In the genomic region with DNA sequence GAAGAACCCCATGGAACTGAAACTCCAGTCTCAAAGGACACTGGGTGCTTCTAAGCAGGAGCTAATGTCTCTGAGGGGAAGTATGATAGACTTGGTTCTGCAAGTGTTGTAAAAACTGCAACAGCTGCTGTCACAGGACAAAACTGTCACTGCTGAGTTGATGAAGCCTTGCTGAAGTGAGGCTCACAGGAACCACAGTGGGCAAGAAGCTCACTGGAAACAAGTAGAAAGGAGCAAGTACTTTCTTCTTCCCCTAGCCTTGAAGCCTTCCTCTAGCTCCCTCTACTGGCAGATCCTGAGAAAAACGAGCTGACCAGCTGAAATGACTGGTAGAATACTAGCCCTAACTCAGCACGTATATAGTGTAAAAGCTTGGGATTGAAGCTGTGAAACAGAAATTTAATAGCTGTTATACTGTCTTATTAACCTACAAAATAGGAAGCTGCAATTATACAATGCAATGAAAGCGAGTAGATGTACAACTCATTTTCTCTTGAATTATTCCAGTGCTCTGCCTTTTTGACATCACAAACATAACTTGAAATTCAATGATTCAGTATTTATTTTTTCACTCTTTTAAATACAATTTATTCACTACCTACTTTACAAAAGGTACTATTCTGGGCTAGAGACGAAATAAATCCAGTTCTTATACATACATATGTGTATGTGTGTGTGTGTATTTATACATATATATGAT, we compare ENCODE assay signal across 8 cellular contexts.
DNase-seq lines count a peak whose midpoint lies in the region; ATAC-seq and TF ChIP-seq lines count a peak whose summit lies in the region.

No MANE protein-coding gene starts in this region.

- H3K9me2 ChIP-seq in DOHH2 (replicated peaks; ENCODE audit: control insufficient read depth, low read length) = no peaks in the 10 kb centered on the region

- H3K27me3 ChIP-seq in DOHH2 (ENCODE audit: control insufficient read depth, low read length) = no peaks in the 10 kb centered on the region; the same call in 1 of the 2 replicates
- H3K27me3 ChIP-seq in esophagus muscularis mucosa = no peaks in the 10 kb centered on the region

- whole genome bisulfite sequencing in esophagus muscularis mucosa = 10% methylated on average over 4 of the region's 4 CpGs

- H3K27ac ChIP-seq in DOHH2 (ENCODE audit: low read depth, low read length) = no peak overlapping the region
- no peak overlapping the region for H3K27ac ChIP-seq in esophagus muscularis mucosa (replicated peaks in 1 of 4)

- H3K4me3 ChIP-seq in DOHH2 (ENCODE audit: low read length) (no peak overlapping the region), esophagus muscularis mucosa (no peak overlapping the region)

- peak; percentile 85 for ATAC-seq in HG03521 (IDR thresholded peaks at IDR 0.05; ENCODE audit: unreplicated experiment)
- no peak for ATAC-seq in naive thymus-derived CD8-positive, alpha-beta T cell

- POLR2A ChIA-PET in naive thymus-derived CD8-positive, alpha-beta T cell (lab: Charles Lee) = no interaction called here

- H3K36me3 Mint-ChIP-seq in naive thymus-derived CD8-positive, alpha-beta T cell = no peaks in the 10 kb centered on the region

- H3K36me3 ChIP-seq in DOHH2 (ENCODE audit: control insufficient read depth, low read length) (no peaks in the 10 kb centered on the region), esophagus muscularis mucosa (no peaks in the 10 kb centered on the region)

- no peaks in the 10 kb centered on the region for H4K20me1 ChIP-seq in DOHH2 (ENCODE audit: control insufficient read depth, insufficient read depth, low read depth, low read length)

- H3K9me3 Mint-ChIP-seq in naive thymus-derived CD8-positive, alpha-beta T cell = peaks cover 0 to 8% (median 0%) of the 10 kb centered on the region in 9 donors

- H3K79me2 ChIP-seq in DOHH2 (ENCODE audit: control insufficient read depth, low read length) = no peaks in the 10 kb centered on the region

- intact Hi-C loops in esophagus muscularis mucosa (cut with DNase I) = no loop called here

- no peaks in the 10 kb centered on the region for H3F3A ChIP-seq in DOHH2 (ENCODE audit: control insufficient read depth, insufficient read depth)

- no peak for TF ChIP-seq POLR2A in esophagus muscularis mucosa (IDR thresholded peaks at IDR 0.05; ENCODE audit: low read depth)

- H3K4me2 ChIP-seq in DOHH2 (ENCODE audit: low read length) = no peak overlapping the region

- TF ChIP-seq EP300 in esophagus muscularis mucosa (IDR thresholded peaks at IDR 0.05) = no peak

- peaks cover 3% of the 10 kb centered on the region; the same call in 1 of the 2 replicates for H3K4me1 ChIP-seq in DOHH2 (ENCODE audit: control insufficient read depth, low read length)
- H3K4me1 ChIP-seq in esophagus muscularis mucosa = peaks cover 0 to 5% (median 0%) of the 10 kb centered on the region in 4 donors

- TF ChIP-seq CTCF in DOHH2 (IDR thresholded peaks at IDR 0.05; ENCODE audit: low read depth, low read length, poor library complexity, severe bottlenecking) = peak; percentile 82
- TF ChIP-seq CTCF in GM20000 (IDR thresholded peaks at IDR 0.05; ENCODE audit: extremely low read depth, missing control alignments) = peak; percentile 89
- peak; percentile 46 to 73 (median 64) for TF ChIP-seq CTCF in esophagus muscularis mucosa (IDR thresholded peaks at IDR 0.05)

- H3K27me3 Mint-ChIP-seq in naive thymus-derived CD8-positive, alpha-beta T cell = peaks cover 0 to 3% (median 0%) of the 10 kb centered on the region in 5 donors

- peak overlapping the region in 1 of 10 donors; percentile 55 for H3K27ac Mint-ChIP-seq in naive thymus-derived CD8-positive, alpha-beta T cell

- no peaks in the 10 kb centered on the region for H3K9me3 ChIP-seq in DOHH2 (ENCODE audit: control insufficient read depth, insufficient read depth, low read length)
- no peaks in the 10 kb centered on the region for H3K9me3 ChIP-seq in esophagus muscularis mucosa

- no peaks in the 10 kb centered on the region for H3K4me1 Mint-ChIP-seq in naive thymus-derived CD8-positive, alpha-beta T cell

- H3K4me3 Mint-ChIP-seq in naive thymus-derived CD8-positive, alpha-beta T cell = no peak overlapping the region

- DNase-seq in GM20000 (ENCODE audit: low spot score) (peak; percentile 55), NCI-H82 treated with DMSO at 0.1 percent for 48 hours (lab: John Stamatoyannopoulos, UW; ENCODE audit: unreplicated experiment) (peak; percentile 81), esophagus muscularis mucosa (ENCODE audit: extremely low spot score) (no peak), ureter (ENCODE audit: low spot score) (peak; percentile 59)
- peak; percentile 1 for DNase-seq in activated CD8-positive, alpha-beta memory T cell treated with anti-CD3 and anti-CD28 coated beads, Interleukin-2, amount 50 U/mL, for 1 hour (ENCODE audit: extremely low read depth)
- peak in 7 of 10 donors; percentile 8 to 50 (median 22) for DNase-seq in naive thymus-derived CD8-positive, alpha-beta T cell
